In genomic region chr5:96997265-96997859, GRCh38 we compare ENCODE assay signal across 8 cellular contexts.
DNase-seq lines count a peak whose midpoint lies in the region; ATAC-seq and TF ChIP-seq lines count a peak whose summit lies in the region.

No MANE protein-coding gene starts in this region.

- no peaks in the 10 kb centered on the region for H3K79me2 ChIP-seq in SK-N-SH (ENCODE audit: insufficient read depth)

- H3K27ac ChIP-seq in SK-N-SH (ENCODE audit: low read depth in 2 of 2, low read length in 1 of 2), result no peak overlapping the region

- no peaks in the 10 kb centered on the region for H3K27me3 ChIP-seq in SK-N-SH (ENCODE audit: insufficient read depth)

- no peak overlapping the region for H2AFZ ChIP-seq in SK-N-SH (ENCODE audit: low read depth)

- no peak overlapping the region for H3K9ac ChIP-seq in SK-N-SH

- H3K4me1 ChIP-seq in SK-N-SH (ENCODE audit: control insufficient read depth in 1 of 2, insufficient read depth in 2 of 2, low read depth in 1 of 2, low read length in 1 of 2), result no peaks in the 10 kb centered on the region

- no peaks in the 10 kb centered on the region for H4K20me1 ChIP-seq in SK-N-SH (ENCODE audit: insufficient read depth)

- TF ChIP-seq EP300 in SK-N-SH (IDR thresholded peaks at IDR 0.05; ENCODE audit: borderline replicate concordance in 1 of 2, low read depth in 1 of 2, low read length in 1 of 2), result no peak

- DNase-seq in NCI-H2171 treated with DMSO at 0.1 percent for 48 hours (lab: John Stamatoyannopoulos, UW) (peak; percentile 15), NCI-H2171 (lab: John Stamatoyannopoulos, UW) (no peak), SK-N-SH (peak; percentile 21), fibroblast of peridontal ligament (ENCODE audit: extremely low read depth) (peak; percentile 76), renal cortical epithelial cell (ENCODE audit: low read depth) (peak; percentile 71), posterior vena cava (ENCODE audit: low spot score) (no peak)

- POLR2A ChIA-PET in SK-N-SH (lab: Yijun Ruan, JAX), result no interaction called here

- H3K4me3 ChIP-seq in SK-N-SH (ENCODE audit: low read depth in 2 of 2, low read length in 1 of 2), result no peak overlapping the region

- peak; percentile 74 for TF ChIP-seq RAD21 in SK-N-SH (IDR thresholded peaks at IDR 0.05; ENCODE audit: low read length)

- WGBS in SK-N-SH (ENCODE audit: low lambda C conversion rate), result 54% methylated on average over 2 of the region's 2 CpGs

- no peaks in the 10 kb centered on the region for H3K9me2 ChIP-seq in SK-N-SH

- H3K36me3 ChIP-seq in SK-N-SH (replicated peaks in 1 of 2; ENCODE audit: control insufficient read depth in 1 of 2, insufficient read depth in 2 of 2, low read length in 1 of 2), result peaks cover 13 to 16% of the 10 kb centered on the region in 2 experiments

- H3K9me3 ChIP-seq in SK-N-SH, result no peaks in the 10 kb centered on the region

- ATAC-seq in GM18867 (IDR thresholded peaks at IDR 0.05; ENCODE audit: unreplicated experiment) (peak; percentile 86), HG03571 (IDR thresholded peaks at IDR 0.05; ENCODE audit: unreplicated experiment) (peak; percentile 87)

- H3F3A ChIP-seq in SK-N-SH (replicated peaks; ENCODE audit: insufficient read depth), result peaks cover 3% of the 10 kb centered on the region

- CTCF ChIA-PET in SK-N-SH (lab: Yijun Ruan, JAX), result interaction anchor here (0.6 to 3.9 kb wide), 50 partner anchors 9 to 383 kb away, joined by 3 to 67 read pairs (median 4); partner anchors contain the start of genes LIX1 and LNPEP

- intact Hi-C loops in posterior vena cava (cut with DNase I), result no loop called here

- peak; percentile 74 for TF ChIP-seq CTCF in SK-N-SH (IDR thresholded peaks at IDR 0.05)

- no peak overlapping the region for H3K4me2 ChIP-seq in SK-N-SH

TF ChIP-seq in SK-N-SH, 30 proteins besides CTCF, POLR2A, EP300 and RAD21:
- TF ChIP-seq GABPA (IDR thresholded peaks at IDR 0.05; ENCODE audit: low read depth) (no peak), SMC3 (IDR thresholded peaks at IDR 0.05; ENCODE audit: low read depth, low read length) (peak; percentile 64)

Comparison
In these comparisons a context has a peak if more than half of its experiments do, and no peak if none do; other contexts are left out.
1. DNase-seq: peak in NCI-H2171 treated with DMSO at 0.1 percent for 48 hours (single experiment), SK-N-SH (single experiment), fibroblast of peridontal ligament (single experiment) and renal cortical epithelial cell (single experiment); none in NCI-H2171 (single experiment) and posterior vena cava (single experiment).